ENCODE assay signal across 1 cellular context in the genomic region with DNA sequence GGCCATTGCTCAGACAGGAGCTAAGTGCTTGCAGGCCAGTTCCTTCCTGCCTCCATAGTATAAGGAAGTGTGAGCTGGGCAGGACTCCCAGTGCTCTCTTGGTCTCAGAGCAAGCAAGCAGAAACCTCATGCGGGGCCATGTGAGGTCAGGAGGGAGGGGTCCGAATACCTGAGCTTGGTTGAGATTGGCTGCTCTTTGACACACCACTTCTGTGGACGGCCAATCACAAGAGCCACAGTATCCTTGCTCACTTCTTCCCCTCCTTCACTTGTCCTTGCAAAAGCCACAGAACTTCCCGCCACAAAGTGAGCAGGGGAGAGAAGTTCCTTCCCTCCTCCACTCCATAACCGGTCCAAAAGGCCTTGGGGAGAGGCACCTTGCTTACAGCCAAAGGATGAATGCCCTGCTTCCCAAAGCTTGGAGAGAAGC.
TF ChIP-seq lines count a peak whose summit lies in the region.

No MANE protein-coding gene starts in this region.

TF ChIP-seq in SK-N-SH, 30 proteins besides CTCF, POLR2A, EP300 and RAD21 (continued from another document):
- TF ChIP-seq, protein P1, sequence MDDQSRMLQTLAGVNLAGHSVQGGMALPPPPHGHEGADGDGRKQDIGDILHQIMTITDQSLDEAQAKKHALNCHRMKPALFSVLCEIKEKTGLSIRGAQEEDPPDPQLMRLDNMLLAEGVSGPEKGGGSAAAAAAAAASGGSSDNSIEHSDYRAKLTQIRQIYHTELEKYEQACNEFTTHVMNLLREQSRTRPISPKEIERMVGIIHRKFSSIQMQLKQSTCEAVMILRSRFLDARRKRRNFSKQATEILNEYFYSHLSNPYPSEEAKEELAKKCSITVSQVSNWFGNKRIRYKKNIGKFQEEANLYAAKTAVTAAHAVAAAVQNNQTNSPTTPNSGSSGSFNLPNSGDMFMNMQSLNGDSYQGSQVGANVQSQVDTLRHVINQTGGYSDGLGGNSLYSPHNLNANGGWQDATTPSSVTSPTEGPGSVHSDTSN (IDR thresholded peaks at IDR 0.05), result no peak
- TF ChIP-seq, protein P2, sequence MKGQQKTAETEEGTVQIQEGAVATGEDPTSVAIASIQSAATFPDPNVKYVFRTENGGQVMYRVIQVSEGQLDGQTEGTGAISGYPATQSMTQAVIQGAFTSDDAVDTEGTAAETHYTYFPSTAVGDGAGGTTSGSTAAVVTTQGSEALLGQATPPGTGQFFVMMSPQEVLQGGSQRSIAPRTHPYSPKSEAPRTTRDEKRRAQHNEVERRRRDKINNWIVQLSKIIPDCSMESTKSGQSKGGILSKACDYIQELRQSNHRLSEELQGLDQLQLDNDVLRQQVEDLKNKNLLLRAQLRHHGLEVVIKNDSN (IDR thresholded peaks at IDR 0.05; ENCODE audit: borderline replicate concordance, low read depth), result no peak
- TF ChIP-seq RCOR1 (IDR thresholded peaks at IDR 0.05; ENCODE audit: low read length) (no peak), JUND (IDR thresholded peaks at IDR 0.05) (no peak), YY1 (IDR thresholded peaks at IDR 0.05; ENCODE audit: low read depth) (no peak), RFX5 (IDR thresholded peaks at IDR 0.05; ENCODE audit: low read length) (no peak)
- TF ChIP-seq, protein P3, sequence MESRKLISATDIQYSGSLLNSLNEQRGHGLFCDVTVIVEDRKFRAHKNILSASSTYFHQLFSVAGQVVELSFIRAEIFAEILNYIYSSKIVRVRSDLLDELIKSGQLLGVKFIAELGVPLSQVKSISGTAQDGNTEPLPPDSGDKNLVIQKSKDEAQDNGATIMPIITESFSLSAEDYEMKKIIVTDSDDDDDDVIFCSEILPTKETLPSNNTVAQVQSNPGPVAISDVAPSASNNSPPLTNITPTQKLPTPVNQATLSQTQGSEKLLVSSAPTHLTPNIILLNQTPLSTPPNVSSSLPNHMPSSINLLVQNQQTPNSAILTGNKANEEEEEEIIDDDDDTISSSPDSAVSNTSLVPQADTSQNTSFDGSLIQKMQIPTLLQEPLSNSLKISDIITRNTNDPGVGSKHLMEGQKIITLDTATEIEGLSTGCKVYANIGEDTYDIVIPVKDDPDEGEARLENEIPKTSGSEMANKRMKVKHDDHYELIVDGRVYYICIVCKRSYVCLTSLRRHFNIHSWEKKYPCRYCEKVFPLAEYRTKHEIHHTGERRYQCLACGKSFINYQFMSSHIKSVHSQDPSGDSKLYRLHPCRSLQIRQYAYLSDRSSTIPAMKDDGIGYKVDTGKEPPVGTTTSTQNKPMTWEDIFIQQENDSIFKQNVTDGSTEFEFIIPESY (IDR thresholded peaks at IDR 0.05; ENCODE audit: borderline replicate concordance, low read depth), result no peak
- TF ChIP-seq, protein P4, sequence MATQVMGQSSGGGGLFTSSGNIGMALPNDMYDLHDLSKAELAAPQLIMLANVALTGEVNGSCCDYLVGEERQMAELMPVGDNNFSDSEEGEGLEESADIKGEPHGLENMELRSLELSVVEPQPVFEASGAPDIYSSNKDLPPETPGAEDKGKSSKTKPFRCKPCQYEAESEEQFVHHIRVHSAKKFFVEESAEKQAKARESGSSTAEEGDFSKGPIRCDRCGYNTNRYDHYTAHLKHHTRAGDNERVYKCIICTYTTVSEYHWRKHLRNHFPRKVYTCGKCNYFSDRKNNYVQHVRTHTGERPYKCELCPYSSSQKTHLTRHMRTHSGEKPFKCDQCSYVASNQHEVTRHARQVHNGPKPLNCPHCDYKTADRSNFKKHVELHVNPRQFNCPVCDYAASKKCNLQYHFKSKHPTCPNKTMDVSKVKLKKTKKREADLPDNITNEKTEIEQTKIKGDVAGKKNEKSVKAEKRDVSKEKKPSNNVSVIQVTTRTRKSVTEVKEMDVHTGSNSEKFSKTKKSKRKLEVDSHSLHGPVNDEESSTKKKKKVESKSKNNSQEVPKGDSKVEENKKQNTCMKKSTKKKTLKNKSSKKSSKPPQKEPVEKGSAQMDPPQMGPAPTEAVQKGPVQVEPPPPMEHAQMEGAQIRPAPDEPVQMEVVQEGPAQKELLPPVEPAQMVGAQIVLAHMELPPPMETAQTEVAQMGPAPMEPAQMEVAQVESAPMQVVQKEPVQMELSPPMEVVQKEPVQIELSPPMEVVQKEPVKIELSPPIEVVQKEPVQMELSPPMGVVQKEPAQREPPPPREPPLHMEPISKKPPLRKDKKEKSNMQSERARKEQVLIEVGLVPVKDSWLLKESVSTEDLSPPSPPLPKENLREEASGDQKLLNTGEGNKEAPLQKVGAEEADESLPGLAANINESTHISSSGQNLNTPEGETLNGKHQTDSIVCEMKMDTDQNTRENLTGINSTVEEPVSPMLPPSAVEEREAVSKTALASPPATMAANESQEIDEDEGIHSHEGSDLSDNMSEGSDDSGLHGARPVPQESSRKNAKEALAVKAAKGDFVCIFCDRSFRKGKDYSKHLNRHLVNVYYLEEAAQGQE (IDR thresholded peaks at IDR 0.05; ENCODE audit: low read depth, low read length), result no peak
